In genomic region chr12:126908765-126909142, GRCh38 we compare ENCODE assay signal across 26 cellular contexts.
"Had no signal": no experiment of that assay in that cellular context is flagged by ENCODE, and none has a peak within 500 bp of the region (broad histone marks: within the 10 kb centered on the region; RNA-seq: fewer than 3 reads in every experiment).

No MANE protein-coding gene starts in this region.

- H3K27ac Mint-ChIP-seq: dendritic cell treated with granulocyte-macrophage colony-stimulating factor and Interleukin-4, amounts not matched to agents 40 ng/mL and 50 ng/mL, for 4 days; effector memory CD8-positive, alpha-beta T cell; endodermal cell; mesothelial cell of epicardium; naive B cell had no signal

- H3K9me3 Mint-ChIP-seq: endodermal cell had no signal

- H3K4me1 Mint-ChIP-seq: mesothelial cell of epicardium, naive B cell had no signal

- H3K36me3 ChIP-seq: colonic mucosa, esophagus squamous epithelium, gastrocnemius medialis, heart right ventricle, left lung, lower lobe of right lung had no signal

- DNase-seq: colonic mucosa; cortex of kidney; effector CD8-positive, alpha-beta T cell; effector memory CD8-positive, alpha-beta T cell; endodermal cell; esophagus squamous epithelium; foreskin fibroblast; foreskin melanocyte; gastrocnemius medialis; glutamatergic neuron; heart right ventricle; hypothalamus; left cardiac atrium; left lung; left ventricle myocardium superior; lower lobe of right lung; mesenchymal stem cell; mucosa of descending colon; naive B cell had no signal

- H3K4me3 Mint-ChIP-seq: dendritic cell treated with granulocyte-macrophage colony-stimulating factor and Interleukin-4, amounts not matched to agents 40 ng/mL and 50 ng/mL, for 4 days; effector memory CD8-positive, alpha-beta T cell; endodermal cell; mesothelial cell of epicardium; naive B cell had no signal

- FAIRE-seq: endometrium, islet of Langerhans, keratinocyte had no signal

- H3K4me1 ChIP-seq: colonic mucosa, esophagus squamous epithelium, gastrocnemius medialis, heart right ventricle, left lung, lower lobe of right lung had no signal

- H3K4me3 ChIP-seq: colonic mucosa, esophagus squamous epithelium, gastrocnemius medialis, heart right ventricle, left lung, lower lobe of right lung, mucosa of descending colon had no signal

- H3K27me3 Mint-ChIP-seq: dendritic cell treated with granulocyte-macrophage colony-stimulating factor and Interleukin-4, amounts not matched to agents 40 ng/mL and 50 ng/mL, for 4 days; naive B cell had no signal

- ATAC-seq: effector memory CD8-positive, alpha-beta T cell; esophagus mucosa; gastrocnemius medialis; heart right ventricle; left cardiac atrium; left lung; left ventricle myocardium superior; lower lobe of right lung; mucosa of descending colon had no signal

- H3K27me3 ChIP-seq: colonic mucosa, gastrocnemius medialis had no signal

- H3K27ac ChIP-seq: colonic mucosa, epithelial cell of prostate, esophagus squamous epithelium, gastrocnemius medialis, heart right ventricle, left lung, lower lobe of right lung had no signal

- H3K9me3 ChIP-seq: colonic mucosa, esophagus squamous epithelium, gastrocnemius medialis, heart right ventricle, left lung, lower lobe of right lung, mucosa of descending colon had no signal

- H3K36me3 Mint-ChIP-seq: mesothelial cell of epicardium, naive B cell had no signal
